In the genomic region with DNA sequence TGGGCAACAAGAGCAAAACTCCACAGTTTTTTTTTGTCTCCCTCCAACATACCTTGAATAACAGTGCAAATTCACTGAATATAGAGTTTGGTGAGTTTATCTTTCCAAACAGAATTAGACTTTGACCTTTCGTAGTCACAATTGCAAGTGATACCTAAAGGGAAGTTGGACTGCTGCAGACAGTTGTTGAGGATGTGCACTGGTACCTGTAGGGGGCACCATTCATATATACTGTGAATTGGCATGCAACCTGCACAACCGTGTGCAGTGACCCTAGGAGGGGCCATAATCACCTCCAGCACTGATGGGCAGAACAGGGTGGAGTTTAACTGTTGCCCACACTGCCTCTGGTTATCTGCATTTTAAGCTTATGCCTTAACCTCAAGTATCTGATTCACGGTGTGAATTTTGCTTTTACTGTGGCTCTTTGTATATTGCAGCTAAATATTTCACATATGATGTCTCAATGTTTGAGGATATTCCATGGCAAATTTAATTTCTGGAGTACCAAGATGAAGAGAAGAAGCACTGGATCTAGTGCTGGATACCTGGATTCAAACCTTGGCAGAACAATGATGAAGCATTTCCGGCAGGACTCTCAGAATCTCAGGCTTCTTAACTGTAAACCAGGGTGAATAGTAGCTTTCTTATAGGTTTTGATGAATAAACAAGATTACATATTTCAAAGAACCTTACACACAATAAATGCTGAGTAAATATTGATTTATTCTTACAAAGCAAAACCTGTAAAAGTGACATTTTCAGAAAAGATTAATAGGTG, we compare ENCODE assay signal across 2 cellular contexts.
A peak's percentile ranks its signal among the peaks of the same experiment; 100 is the strongest.
TF ChIP-seq lines count a peak whose summit lies in the region.

No MANE protein-coding gene starts in this region.

TF ChIP-seq in Ishikawa, 13 proteins besides CTCF, POLR2A, EP300 and RAD21 (continued from another document):
- TF ChIP-seq REST (IDR thresholded peaks at IDR 0.05; ENCODE audit: low read depth) = no peak
- no peak for TF ChIP-seq FOXM1 (IDR thresholded peaks at IDR 0.05; ENCODE audit: borderline replicate concordance, low read depth)
- no peak for TF ChIP-seq EGR1 (IDR thresholded peaks at IDR 0.05)
- TF ChIP-seq, protein P1, sequence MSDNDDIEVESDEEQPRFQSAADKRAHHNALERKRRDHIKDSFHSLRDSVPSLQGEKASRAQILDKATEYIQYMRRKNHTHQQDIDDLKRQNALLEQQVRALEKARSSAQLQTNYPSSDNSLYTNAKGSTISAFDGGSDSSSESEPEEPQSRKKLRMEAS (IDR thresholded peaks at IDR 0.05) = no peak
- TF ChIP-seq YY1 (IDR thresholded peaks at IDR 0.05; ENCODE audit: low read depth) = no peak
- no peak for TF ChIP-seq NFIC (IDR thresholded peaks at IDR 0.05)
- TF ChIP-seq USF1 (IDR thresholded peaks at IDR 0.05) = no peak
- TF ChIP-seq ZBTB7A (IDR thresholded peaks at IDR 0.05; ENCODE audit: low read depth) = no peak
TF ChIP-seq in Ishikawa: peak in this region for 0.

TF ChIP-seq in GM12878, 131 proteins besides CTCF, POLR2A, EP300 and RAD21 (continued from another document):
- TF ChIP-seq, protein P2, sequence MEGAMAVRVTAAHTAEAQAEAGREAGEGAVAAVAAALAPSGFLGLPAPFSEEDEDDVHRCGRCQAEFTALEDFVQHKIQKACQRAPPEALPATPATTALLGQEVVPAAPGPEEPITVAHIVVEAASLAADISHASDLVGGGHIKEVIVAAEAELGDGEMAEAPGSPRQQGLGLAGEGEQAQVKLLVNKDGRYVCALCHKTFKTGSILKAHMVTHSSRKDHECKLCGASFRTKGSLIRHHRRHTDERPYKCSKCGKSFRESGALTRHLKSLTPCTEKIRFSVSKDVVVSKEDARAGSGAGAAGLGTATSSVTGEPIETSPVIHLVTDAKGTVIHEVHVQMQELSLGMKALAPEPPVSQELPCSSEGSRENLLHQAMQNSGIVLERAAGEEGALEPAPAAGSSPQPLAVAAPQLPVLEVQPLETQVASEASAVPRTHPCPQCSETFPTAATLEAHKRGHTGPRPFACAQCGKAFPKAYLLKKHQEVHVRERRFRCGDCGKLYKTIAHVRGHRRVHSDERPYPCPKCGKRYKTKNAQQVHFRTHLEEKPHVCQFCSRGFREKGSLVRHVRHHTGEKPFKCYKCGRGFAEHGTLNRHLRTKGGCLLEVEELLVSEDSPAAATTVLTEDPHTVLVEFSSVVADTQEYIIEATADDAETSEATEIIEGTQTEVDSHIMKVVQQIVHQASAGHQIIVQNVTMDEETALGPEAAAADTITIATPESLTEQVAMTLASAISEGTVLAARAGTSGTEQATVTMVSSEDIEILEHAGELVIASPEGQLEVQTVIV (IDR thresholded peaks at IDR 0.05; ENCODE audit: borderline replicate concordance, partially characterized antibody) = no peak
- no peak for TF ChIP-seq USF1 (IDR thresholded peaks at IDR 0.05; ENCODE audit: borderline replicate concordance, extremely low read length, insufficient read depth, low read depth, low read length)
- no peak for TF ChIP-seq NFXL1 (IDR thresholded peaks at IDR 0.05; ENCODE audit: borderline replicate concordance)
- TF ChIP-seq GABPA (IDR thresholded peaks at IDR 0.05; ENCODE audit: low read depth) = no peak
- TF ChIP-seq NR2F1 (conservative IDR thresholded peaks at IDR 0.05) = 0 out of 2 replicates have a peak, but pooled peaks have one; percentile 40
- peak; percentile 27; the same call in 1 of the 2 replicates for TF ChIP-seq SMC3 (IDR thresholded peaks at IDR 0.05; ENCODE audit: borderline replicate concordance, low read length)
- no peak for TF ChIP-seq ZNF384 (IDR thresholded peaks at IDR 0.05; ENCODE audit: borderline replicate concordance, low read depth, low read length)
- no peak for TF ChIP-seq ZNF274 (IDR thresholded peaks at IDR 0.05; ENCODE audit: insufficient read depth, insufficient read length)
- TF ChIP-seq ZNF217 (IDR thresholded peaks at IDR 0.05) = no peak
- no peak for TF ChIP-seq SMARCA5 (IDR thresholded peaks at IDR 0.05)
- TF ChIP-seq HDGF (IDR thresholded peaks at IDR 0.05) = no peak
- no peak for TF ChIP-seq NFYA (IDR thresholded peaks at IDR 0.05; ENCODE audit: borderline replicate concordance, low read depth, low read length)
- no peak for TF ChIP-seq ZBTB11 (CRISPR knock-in tag; IDR thresholded peaks at IDR 0.05)
